In the genomic region with DNA sequence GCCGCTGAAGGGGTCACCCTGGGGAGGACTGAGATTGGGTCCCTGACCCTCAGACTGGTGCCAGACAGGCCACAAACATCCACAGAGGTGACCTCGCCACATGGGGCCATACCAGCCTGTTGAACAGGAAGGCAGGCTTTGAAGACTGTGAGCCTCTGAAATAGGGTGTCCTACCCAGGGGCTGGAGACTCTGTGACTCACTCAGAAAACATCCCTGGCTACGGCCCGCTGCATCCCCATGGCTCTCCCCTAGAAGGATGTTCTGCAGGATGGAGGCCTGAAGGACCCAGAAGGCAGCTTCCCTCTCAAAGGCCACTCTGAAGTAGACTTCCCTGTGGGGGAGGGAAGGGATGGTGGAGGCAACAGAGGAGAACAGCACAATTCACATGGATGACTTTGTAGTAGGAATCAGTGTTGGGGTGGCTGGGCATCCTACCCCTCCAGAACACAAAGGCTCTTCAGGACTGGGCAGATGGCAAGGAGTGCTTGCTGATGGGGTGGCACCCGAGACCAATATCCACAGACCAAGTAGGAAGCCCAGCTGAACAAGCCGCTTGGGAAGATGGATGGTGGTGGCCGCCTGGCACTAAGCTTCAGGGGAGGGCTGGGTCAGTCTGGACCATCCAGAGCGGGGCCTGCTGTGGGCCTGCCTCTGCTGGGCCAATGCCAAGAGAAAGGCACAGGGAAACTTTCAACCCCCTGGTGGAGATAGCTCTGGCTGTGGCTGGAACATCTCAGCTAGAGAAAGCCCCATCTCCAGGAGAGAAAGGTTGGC, we compare ENCODE assay signal across 1 cellular context.
TF ChIP-seq lines count a peak whose summit lies in the region.

No MANE protein-coding gene starts in this region.

TF ChIP-seq in SK-N-SH, 30 proteins besides CTCF, POLR2A, EP300 and RAD21:
- TF ChIP-seq FOXM1 (IDR thresholded peaks at IDR 0.05; ENCODE audit: low read depth) (no peak), FOSL2 (IDR thresholded peaks at IDR 0.05; ENCODE audit: borderline replicate concordance, low read depth) (peak; percentile 53), TAF1 (IDR thresholded peaks at IDR 0.05; ENCODE audit: borderline replicate concordance, low read depth, low read length) (no peak), JUND (IDR thresholded peaks at IDR 0.05) (peak; percentile 51; the same call in 1 of the 2 replicates), ELF1 (IDR thresholded peaks at IDR 0.05) (no peak), SIN3A (IDR thresholded peaks at IDR 0.05; ENCODE audit: borderline replicate concordance, low read depth, low read length) (no peak), EZH2phosphoT487 (IDR thresholded peaks at IDR 0.05; ENCODE audit: borderline replicate concordance, low read depth) (no peak)
